Comparison of ENCODE assay signal across 19 cellular contexts in genomic region chr14:100392266-100392850, GRCh38. TPM values are rescaled to one million over a fixed set of nuclear protein-coding genes. Genes with fewer than 3 reads are reported as not detected.
DNase-seq lines count a peak whose midpoint lies in the region; FAIRE-seq and TF ChIP-seq lines count a peak whose summit lies in the region.
"Had no signal": no experiment of that assay in that cellular context is flagged by ENCODE, and none has a peak within 500 bp of the region (broad histone marks: within the 10 kb centered on the region; RNA-seq: fewer than 3 reads in every experiment).

No MANE protein-coding gene starts in this region.

- TF ChIP-seq CTCF in astrocyte of the spinal cord (IDR thresholded peaks at IDR 0.05; ENCODE audit: low read depth, low read length) = no peak
- TF ChIP-seq CTCF in nephron (IDR thresholded peaks at IDR 0.05; ENCODE audit: unreplicated experiment in 3 of 3) = no peak
- TF ChIP-seq CTCF in prostate gland (IDR thresholded peaks at IDR 0.05) = no peak

- WGBS in prostate gland = 81% methylated on average over 14 of the region's 14 CpGs

- H3K4me3 Mint-ChIP-seq in nephron = no peak overlapping the region
- H3K4me3 Mint-ChIP-seq: activated naive CD4-positive, alpha-beta T cell treated with anti-CD3 and anti-CD28 coated beads, Interleukin-2, amount 10 ng/mL, durations not matched to agents 7 days and 5 days; CD4-positive, CD25-positive, alpha-beta regulatory T cell; T-cell had no signal

- no peaks in the 10 kb centered on the region for H3K27me3 ChIP-seq in prostate gland (replicated peaks; ENCODE audit: insufficient read depth)
- H3K27me3 ChIP-seq: cardiac muscle cell had no signal

- H3K36me3 ChIP-seq in prostate gland = no peaks in the 10 kb centered on the region
- H3K36me3 ChIP-seq: cardiac muscle cell had no signal

- in situ Hi-C loops in astrocyte of the spinal cord (cut with HindIII; ENCODE audit: low sequenced_read_pairs) = no loop called here

- H3K36me3 Mint-ChIP-seq in nephron (ENCODE audit: low read depth) = peaks cover 4% of the 10 kb centered on the region

- DNase-seq in EH (ENCODE audit: low read depth) (peak; percentile 55), HTR-8/SVneo (ENCODE audit: insufficient read length, low spot score) (no peak), astrocyte of the spinal cord (ENCODE audit: low read depth, low spot score) (peak; percentile 18), prostate gland (ENCODE audit: low spot score) (no peak), NCI-H2081 (lab: John Stamatoyannopoulos, UW) (no peak), pons (ENCODE audit: low spot score) (no peak), mesenteric fat pad (ENCODE audit: low spot score) (no peak)
- DNase-seq: activated CD4-positive, CD25-positive, alpha-beta regulatory T cell; activated naive CD4-positive, alpha-beta T cell treated with anti-CD3 and anti-CD28 coated beads, Interleukin-2, amount 10 ng/mL, durations not matched to agents 7 days and 5 days; CD4-positive, CD25-positive, alpha-beta regulatory T cell; effector CD8-positive, alpha-beta T cell; midbrain; NCI-H345; PC-3; posterior cingulate gyrus; T-cell had no signal

- intact Hi-C loops in prostate gland (cut with DNase I) = no loop called here

- no peak overlapping the region for H3K27ac ChIP-seq in prostate gland
- H3K27ac ChIP-seq: cardiac muscle cell, thoracic aorta had no signal

- peak; percentile 9 for FAIRE-seq in HTR-8/SVneo (lab: Jason Lieb, UNC)

- no peaks in the 10 kb centered on the region for H3K9me3 ChIP-seq in prostate gland
- H3K9me3 ChIP-seq: thoracic aorta had no signal

- H3K27me3 Mint-ChIP-seq in nephron (ENCODE audit: low read depth) = no peaks in the 10 kb centered on the region
- H3K27me3 Mint-ChIP-seq: activated naive CD4-positive, alpha-beta T cell treated with anti-CD3 and anti-CD28 coated beads, Interleukin-2, amount 10 ng/mL, durations not matched to agents 7 days and 5 days; CD4-positive, CD25-positive, alpha-beta regulatory T cell; T-cell had no signal

- peak overlapping the region; percentile 74 to 92 (median 85) for H3K27ac Mint-ChIP-seq in nephron
- H3K27ac Mint-ChIP-seq: activated naive CD4-positive, alpha-beta T cell treated with anti-CD3 and anti-CD28 coated beads, Interleukin-2, amount 10 ng/mL, durations not matched to agents 7 days and 5 days; T-cell had no signal

- no peaks in the 10 kb centered on the region for H3K9me3 Mint-ChIP-seq in nephron
- H3K9me3 Mint-ChIP-seq: activated naive CD4-positive, alpha-beta T cell treated with anti-CD3 and anti-CD28 coated beads, Interleukin-2, amount 10 ng/mL, durations not matched to agents 7 days and 5 days; CD4-positive, CD25-positive, alpha-beta regulatory T cell; T-cell had no signal

- TF ChIP-seq POLR2A in prostate gland (IDR thresholded peaks at IDR 0.05) = no peak

- H3K4me1 ChIP-seq in prostate gland (replicated peaks) = peaks cover 19% of the 10 kb centered on the region

- H3K4me1 Mint-ChIP-seq in nephron = peaks cover 69% of the 10 kb centered on the region

- H3K4me3 ChIP-seq in astrocyte of the spinal cord (ENCODE audit: low read depth, low read length) = no peak overlapping the region
- H3K4me3 ChIP-seq in prostate gland = no peak overlapping the region
- H3K4me3 ChIP-seq: cardiac muscle cell, thoracic aorta had no signal

RNA-seq across cellular contexts. Expression of gene WDR25, which starts 16.1 kb away (rescaled TPM):
- total RNA-seq in prostate gland (10 to 100 TPM; 20.2 to 22.2 TPM), mesenteric fat pad (8.7 TPM)

Comparison
In these comparisons a context has a peak if more than half of its experiments do, and no peak if none do; other contexts are left out.
1. DNase-seq: peak in EH (single experiment) and astrocyte of the spinal cord (single experiment); none in HTR-8/SVneo (single experiment), prostate gland (single experiment), NCI-H2081 (0 of 2), pons (single experiment) and mesenteric fat pad (single experiment).